ENCODE assay signal across 8 cellular contexts in the genomic region with DNA sequence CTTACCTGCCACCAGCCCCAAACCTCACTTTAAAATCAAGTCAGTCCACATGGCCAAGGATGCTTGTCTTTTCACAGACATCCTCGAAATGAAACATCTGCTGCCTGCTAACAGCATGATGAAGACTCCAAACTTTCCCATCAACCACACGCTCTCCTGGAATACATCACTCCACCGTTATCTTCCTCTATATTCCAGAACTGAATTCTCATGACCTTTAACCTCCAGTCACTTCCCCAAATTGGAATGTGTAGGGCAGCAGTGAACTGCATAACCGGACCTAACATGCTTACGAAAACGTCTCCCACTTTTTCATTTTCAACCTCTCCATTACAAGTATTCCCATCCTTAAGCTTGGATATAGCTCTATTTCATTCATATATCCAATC. TPM values are rescaled to one million over a fixed set of nuclear protein-coding genes. Genes with fewer than 3 reads are reported as not detected.
DNase-seq lines count a peak whose midpoint lies in the region; ATAC-seq, FAIRE-seq and TF ChIP-seq lines count a peak whose summit lies in the region.

No MANE protein-coding gene starts in this region.

- H3K27ac ChIP-seq in keratinocyte (ENCODE audit: control insufficient read depth, insufficient read depth, low read length) = no peak overlapping the region

- no peak for TF ChIP-seq CTCF in keratinocyte (optimal IDR thresholded peaks at IDR 0.05 in 1 of 3, IDR thresholded peaks at IDR 0.05 in 1 of 3, conservative IDR thresholded peaks at IDR 0.05 in 1 of 3; ENCODE audit: extremely low read depth in 1 of 3, insufficient read depth in 2 of 3, low read length in 3 of 3)
- TF ChIP-seq CTCF in type B pancreatic cell (conservative IDR thresholded peaks at IDR 0.05) = no peak

- ATAC-seq in activated naive CD4-positive, alpha-beta T cell treated with anti-CD3 and anti-CD28 coated beads, Interleukin-2, amount 50 U/mL, for 72 hours = no peak

- H3K27me3 Mint-ChIP-seq in activated naive CD4-positive, alpha-beta T cell treated with anti-CD3 and anti-CD28 coated beads, Interleukin-2, amount 10 ng/mL, durations not matched to agents 7 days and 5 days = peaks cover 9% of the 10 kb centered on the region
- peaks cover 16% of the 10 kb centered on the region for H3K27me3 Mint-ChIP-seq in type B pancreatic cell

- no peaks in the 10 kb centered on the region for H3K36me3 ChIP-seq in keratinocyte (ENCODE audit: control insufficient read depth in 2 of 2, extremely low read depth in 1 of 2, insufficient read depth in 2 of 2, low read length in 2 of 2)

- H3K27ac Mint-ChIP-seq in activated naive CD4-positive, alpha-beta T cell treated with anti-CD3 and anti-CD28 coated beads, Interleukin-2, amount 10 ng/mL, durations not matched to agents 7 days and 5 days = no peak overlapping the region
- peak overlapping the region; percentile 44 to 55 for H3K27ac Mint-ChIP-seq in activated naive CD4-positive, alpha-beta T cell treated with anti-CD3 and anti-CD28 coated beads, Interleukin-2, amount 50 U/mL, for 72 hours
- H3K27ac Mint-ChIP-seq in type B pancreatic cell = peak overlapping the region; percentile 6

- peaks cover 15% of the 10 kb centered on the region for H3K4me1 Mint-ChIP-seq in activated naive CD4-positive, alpha-beta T cell treated with anti-CD3 and anti-CD28 coated beads, Interleukin-2, amount 10 ng/mL, durations not matched to agents 7 days and 5 days
- H3K4me1 Mint-ChIP-seq in type B pancreatic cell (ENCODE audit: unreplicated experiment) = peaks cover 5% of the 10 kb centered on the region

- H3K4me3 ChIP-seq in keratinocyte (ENCODE audit: control insufficient read depth in 2 of 3, extremely low read depth in 1 of 3, insufficient read depth in 2 of 3, low read depth in 1 of 3, low read length in 3 of 3) = peak overlapping the region in 1 of 3 experiments; percentile 48

- H2AFZ ChIP-seq in keratinocyte (ENCODE audit: control insufficient read depth, low read length) = peak overlapping the region; percentile 46

- no peaks in the 10 kb centered on the region for H3K27me3 ChIP-seq in keratinocyte (ENCODE audit: control insufficient read depth, extremely low read depth, insufficient read depth, low read length)

- H3K4me2 ChIP-seq in keratinocyte (ENCODE audit: control insufficient read depth, extremely low read depth, insufficient read depth, low read depth, low read length) = peak overlapping the region; percentile 60

- H4K20me1 ChIP-seq in keratinocyte (ENCODE audit: control insufficient read depth, extremely low read depth, insufficient read depth, low read length) = no peaks in the 10 kb centered on the region

- dilution Hi-C loops in keratinocyte (cut with MboI; ENCODE audit: extremely low pct_ligation_motif_present, low sequenced_read_pairs) = no loop called here

- H3K4me3 Mint-ChIP-seq in activated naive CD4-positive, alpha-beta T cell treated with anti-CD3 and anti-CD28 coated beads, Interleukin-2, amount 10 ng/mL, durations not matched to agents 7 days and 5 days = peak overlapping the region; percentile 80
- H3K4me3 Mint-ChIP-seq in type B pancreatic cell = peak overlapping the region; percentile 86

- H3K9me3 Mint-ChIP-seq in activated naive CD4-positive, alpha-beta T cell treated with anti-CD3 and anti-CD28 coated beads, Interleukin-2, amount 10 ng/mL, durations not matched to agents 7 days and 5 days = no peaks in the 10 kb centered on the region
- no peaks in the 10 kb centered on the region for H3K9me3 Mint-ChIP-seq in activated naive CD4-positive, alpha-beta T cell treated with anti-CD3 and anti-CD28 coated beads, Interleukin-2, amount 50 U/mL, for 72 hours
- H3K9me3 Mint-ChIP-seq in type B pancreatic cell = no peaks in the 10 kb centered on the region

- no peaks in the 10 kb centered on the region for H3K36me3 Mint-ChIP-seq in activated naive CD4-positive, alpha-beta T cell treated with anti-CD3 and anti-CD28 coated beads, Interleukin-2, amount 10 ng/mL, durations not matched to agents 7 days and 5 days
- peaks cover 0 to 6% of the 10 kb centered on the region in 2 donors for H3K36me3 Mint-ChIP-seq in activated naive CD4-positive, alpha-beta T cell treated with anti-CD3 and anti-CD28 coated beads, Interleukin-2, amount 50 U/mL, for 72 hours
- H3K36me3 Mint-ChIP-seq in type B pancreatic cell = no peaks in the 10 kb centered on the region

- no peaks in the 10 kb centered on the region for H3K79me2 ChIP-seq in keratinocyte (ENCODE audit: control insufficient read depth, insufficient read depth, low read length)

- DNase-seq in activated naive CD4-positive, alpha-beta T cell treated with anti-CD3 and anti-CD28 coated beads, Interleukin-2, amount 10 ng/mL, durations not matched to agents 7 days and 5 days = no peak
- DNase-seq in activated naive CD4-positive, alpha-beta T cell treated with anti-CD3 and anti-CD28 coated beads, Interleukin-2, amount 50 U/mL, for 16 hours = no peak
- DNase-seq in activated naive CD4-positive, alpha-beta T cell treated with anti-CD3 and anti-CD28 coated beads, Interleukin-2, amount 50 U/mL, for 72 hours (ENCODE audit: low spot score in 2 of 2) = no peak
- DNase-seq in keratinocyte (ENCODE audit: low read depth, low spot score) (no peak), type B pancreatic cell (ENCODE audit: extremely low spot score, unreplicated experiment) (no peak), cerebellar nuclear complex (lab: John Stamatoyannopoulos, UW) (no peak), NCI-H345 treated with DMSO at 0.1 percent for 48 hours (lab: John Stamatoyannopoulos, UW; ENCODE audit: unreplicated experiment) (no peak), NCI-H2107 treated with DMSO at 0.1 percent for 48 hours (lab: John Stamatoyannopoulos, UW; ENCODE audit: unreplicated experiment) (no peak)

- H3K9ac ChIP-seq in keratinocyte (ENCODE audit: control insufficient read depth, extremely low read depth, insufficient read depth, low read length) = peak overlapping the region; percentile 37

- CTCF ChIA-PET in activated naive CD4-positive, alpha-beta T cell treated with anti-CD3 and anti-CD28 coated beads, Interleukin-2, amount 10 ng/mL, durations not matched to agents 7 days and 5 days (lab: Charles Lee) = no interaction called here

- H3K9me3 ChIP-seq in keratinocyte (ENCODE audit: control insufficient read depth, low read depth, low read length) = no peaks in the 10 kb centered on the region

- no peak for FAIRE-seq in keratinocyte (lab: Jason Lieb, UNC)

- H3K9me1 ChIP-seq in keratinocyte (ENCODE audit: control insufficient read depth, extremely low read depth, insufficient read depth, low read length) = no peaks in the 10 kb centered on the region

- peaks cover 19% of the 10 kb centered on the region for H3K4me1 ChIP-seq in keratinocyte (ENCODE audit: control insufficient read depth, extremely low read depth, insufficient read depth, low read length)

RNA-seq across cellular contexts. Expression of gene ZNF41, which starts 30.7 kb away (rescaled TPM):
- 10 to 100 TPM in 1 of 2 donors, 1 to 10 TPM in 1; 5.8 to 10.6 TPM for total RNA-seq in activated naive CD4-positive, alpha-beta T cell treated with anti-CD3 and anti-CD28 coated beads, Interleukin-2, amount 50 U/mL, for 72 hours
- 4.2 to 5.0 TPM (median 4.2 TPM) in 3 replicates for polyA plus RNA-seq in keratinocyte
- 1.6 TPM for polyA plus RNA-seq in keratinocyte (2011; ENCODE audit: low read depth)
- polyA plus RNA-seq in keratinocyte (2011; cell fraction: cytosol; rRNA removed) = 2.3 and 5.1 TPM in 2 replicates
- 6.5 and 6.8 TPM in 2 replicates for polyA plus RNA-seq in keratinocyte (2011; cell fraction: nucleus; rRNA removed)
- 1.3 and 3.6 TPM in 2 replicates for polyA plus RNA-seq in keratinocyte (2012; ENCODE audit: low replicate concordance)
- 1.6 to 6.6 TPM (median 3.9 TPM) in 3 replicates for polyA minus RNA-seq in keratinocyte
- polyA minus RNA-seq in keratinocyte (2011; cell fraction: cytosol; rRNA and poly(A)+ RNA removed) = 2.7 TPM
- 4.5 and 9.0 TPM in 2 replicates for polyA minus RNA-seq in keratinocyte (2011; cell fraction: nucleus; rRNA and poly(A)+ RNA removed)
- 7.5 and 9.3 TPM in 2 replicates for total RNA-seq in type B pancreatic cell (ENCODE audit: low replicate concordance)

RNA-seq across cellular contexts. Expression of gene ARAF, which starts 47.3 kb away (rescaled TPM):
- 10 to 100 TPM; 75.5 to 83.9 TPM for total RNA-seq in activated naive CD4-positive, alpha-beta T cell treated with anti-CD3 and anti-CD28 coated beads, Interleukin-2, amount 50 U/mL, for 72 hours
- polyA plus RNA-seq in keratinocyte = 21.3 to 40.5 TPM (median 22.4 TPM) in 3 replicates
- 5.6 TPM for polyA plus RNA-seq in keratinocyte (2011; ENCODE audit: low read depth)
- 28.4 and 29.0 TPM in 2 replicates for polyA plus RNA-seq in keratinocyte (2011; cell fraction: cytosol; rRNA removed)
- 47.8 and 49.4 TPM in 2 replicates for polyA plus RNA-seq in keratinocyte (2011; cell fraction: nucleus; rRNA removed)
- polyA plus RNA-seq in keratinocyte (2012; ENCODE audit: low replicate concordance) = 22.9 and 34.4 TPM in 2 replicates
- 43.0 to 96.2 TPM (median 65.5 TPM) in 3 replicates for polyA minus RNA-seq in keratinocyte
- polyA minus RNA-seq in keratinocyte (2011; cell fraction: cytosol; rRNA and poly(A)+ RNA removed) = 23.4 TPM
- 12.7 and 20.2 TPM in 2 replicates for polyA minus RNA-seq in keratinocyte (2011; cell fraction: nucleus; rRNA and poly(A)+ RNA removed)
- total RNA-seq in type B pancreatic cell (ENCODE audit: low replicate concordance) = 56.2 and 60.7 TPM in 2 replicates
